In genomic region chr9:93565089-93565488, GRCh38 we compare ENCODE assay signal across 18 cellular contexts. TPM values are rescaled to one million over a fixed set of nuclear protein-coding genes. Genes with fewer than 3 reads are reported as not detected.
A peak's percentile ranks its signal among the peaks of the same experiment; 100 is the strongest.
DNase-seq lines count a peak whose midpoint lies in the region; ATAC-seq, FAIRE-seq and TF ChIP-seq lines count a peak whose summit lies in the region.
"Had no signal": no experiment of that assay in that cellular context is flagged by ENCODE, and none has a peak within 500 bp of the region (broad histone marks: within the 10 kb centered on the region; RNA-seq: fewer than 3 reads in every experiment).

No MANE protein-coding gene starts in this region.

- FAIRE-seq in GM18507 (lab: Jason Lieb, UNC) (peak; percentile 78), pancreas (lab: Jason Lieb, UNC) (peak; percentile 69)
- FAIRE-seq: G401.6 had no signal

- H3K27me3 ChIP-seq in pancreas (no peaks in the 10 kb centered on the region), tibial artery (no peaks in the 10 kb centered on the region)
- H3K27me3 ChIP-seq: BLaER1 treated with 17β-estradiol and CSF1 and Interleukin-3, amounts not matched to agents 10 nM and 100 nM had no signal

- H3K27ac Mint-ChIP-seq in activated T-cell treated with anti-CD3 and anti-CD28 coated beads, Interleukin-2, amount 50 U/mL, for 72 hours: peak overlapping the region; percentile 87
- H3K27ac Mint-ChIP-seq in T-helper 17 cell (peak overlapping the region; percentile 91), mesothelial cell of epicardium (no peak overlapping the region)
- H3K27ac Mint-ChIP-seq: GM23338 had no signal

- TF ChIP-seq CTCF in pancreas (IDR thresholded peaks at IDR 0.05): no peak
- no peak for TF ChIP-seq CTCF in mesothelial cell of epicardium (IDR thresholded peaks at IDR 0.05; ENCODE audit: unreplicated experiment)
- no peak for TF ChIP-seq CTCF in tibial artery (IDR thresholded peaks at IDR 0.05)

- peaks cover 37% of the 10 kb centered on the region for H3K4me1 Mint-ChIP-seq in activated T-cell treated with anti-CD3 and anti-CD28 coated beads, Interleukin-2, amount 50 U/mL, for 72 hours (ENCODE audit: low read depth)
- peaks cover 22% of the 10 kb centered on the region for H3K4me1 Mint-ChIP-seq in activated T-cell treated with anti-CD3 and anti-CD28 coated beads, Interleukin-2, amount 50 U/mL, for 4 hours (ENCODE audit: low read depth)
- H3K4me1 Mint-ChIP-seq in T-helper 17 cell (peaks cover 24% of the 10 kb centered on the region), mesothelial cell of epicardium (peaks cover 10% of the 10 kb centered on the region)

- intact Hi-C loops in pancreas (cut with DNase I) (no loop called here), tibial artery (cut with DNase I; ENCODE audit: low total_unique reads) (loop anchor here (10.0 kb wide), 1 partner anchor 400 kb away; no protein-coding TSS in a partner anchor)

- H3K9me3 Mint-ChIP-seq in activated T-cell treated with anti-CD3 and anti-CD28 coated beads, Interleukin-2, amount 50 U/mL, for 72 hours: no peaks in the 10 kb centered on the region
- no peaks in the 10 kb centered on the region for H3K9me3 Mint-ChIP-seq in activated T-cell treated with anti-CD3 and anti-CD28 coated beads, Interleukin-2, amount 50 U/mL, for 4 hours
- no peaks in the 10 kb centered on the region for H3K9me3 Mint-ChIP-seq in mesothelial cell of epicardium
- H3K9me3 Mint-ChIP-seq: GM23338 had no signal

- WGBS in pancreas, 2 donors: 85 to 89% methylated on average over 4 of the region's 4 CpGs

- no peaks in the 10 kb centered on the region for H3K27me3 Mint-ChIP-seq in activated T-cell treated with anti-CD3 and anti-CD28 coated beads, Interleukin-2, amount 50 U/mL, for 72 hours (ENCODE audit: low read depth)
- H3K27me3 Mint-ChIP-seq in activated T-cell treated with anti-CD3 and anti-CD28 coated beads, Interleukin-2, amount 50 U/mL, for 4 hours (ENCODE audit: low read depth): no peaks in the 10 kb centered on the region
- H3K27me3 Mint-ChIP-seq in T-helper 17 cell (no peaks in the 10 kb centered on the region), mesothelial cell of epicardium (ENCODE audit: low read depth) (no peaks in the 10 kb centered on the region)

- H3K4me1 ChIP-seq in pancreas (peaks cover 0 to 4% (median 0%) of the 10 kb centered on the region in 3 donors), tibial artery (peaks cover 0 to 10% (median 9%) of the 10 kb centered on the region in 4 donors)

- peak overlapping the region in 1 of 2 donors; percentile 96 for H3K4me3 Mint-ChIP-seq in activated T-cell treated with anti-CD3 and anti-CD28 coated beads, Interleukin-2, amount 50 U/mL, for 72 hours
- no peak overlapping the region for H3K4me3 Mint-ChIP-seq in activated T-cell treated with anti-CD3 and anti-CD28 coated beads, Interleukin-2, amount 50 U/mL, for 4 hours
- no peak overlapping the region for H3K4me3 Mint-ChIP-seq in T-helper 17 cell
- H3K4me3 Mint-ChIP-seq in mesothelial cell of epicardium: no peak overlapping the region
- H3K4me3 Mint-ChIP-seq: GM23338 had no signal

- H3K36me3 Mint-ChIP-seq in activated T-cell treated with anti-CD3 and anti-CD28 coated beads, Interleukin-2, amount 50 U/mL, for 72 hours (ENCODE audit: insufficient read depth in 2 of 2): peaks cover 2 to 13% of the 10 kb centered on the region in 2 donors
- H3K36me3 Mint-ChIP-seq in activated T-cell treated with anti-CD3 and anti-CD28 coated beads, Interleukin-2, amount 50 U/mL, for 4 hours (ENCODE audit: insufficient read depth): peaks cover 21% of the 10 kb centered on the region
- H3K36me3 Mint-ChIP-seq in T-helper 17 cell (ENCODE audit: low read depth) (peaks cover 4% of the 10 kb centered on the region), mesothelial cell of epicardium (peaks cover 23% of the 10 kb centered on the region)

- peaks cover 0 to 26% (median 5%) of the 10 kb centered on the region in 3 donors for H3K36me3 ChIP-seq in pancreas
- peaks cover 30 to 44% (median 30%) of the 10 kb centered on the region in 3 donors for H3K36me3 ChIP-seq in tibial artery

- no peaks in the 10 kb centered on the region for H3K9me3 ChIP-seq in T-helper 17 cell (ENCODE audit: control insufficient read depth, low read length, poor library complexity, severe bottlenecking)
- H3K9me3 ChIP-seq in pancreas: no peaks in the 10 kb centered on the region
- H3K9me3 ChIP-seq in tibial artery: no peaks in the 10 kb centered on the region

- no peak for DNase-seq in activated T-cell treated with anti-CD3 and anti-CD28 coated beads, Interleukin-2, amount 50 U/mL, for 72 hours
- no peak for DNase-seq in activated T-cell treated with anti-CD3 and anti-CD28 coated beads, Interleukin-2, amount 50 U/mL, for 4 hours
- DNase-seq in GM18507 (ENCODE audit: extremely low spot score, insufficient read length, low read depth): no peak
- no peak for DNase-seq in T-helper 17 cell
- no peak for DNase-seq in pancreas
- no peak for DNase-seq in mesothelial cell of epicardium (ENCODE audit: low spot score in 2 of 2, unreplicated experiment in 2 of 2)
- no peak for DNase-seq in tibial artery
- DNase-seq in NCI-H1417 (lab: John Stamatoyannopoulos, UW): no peak
- DNase-seq: HCEC 1CT, NCI-H1092, NCI-H2081, NCI-H2171, NCI-H524 treated with DMSO at 0.1 percent for 48 hours, PC-3, Right ventricle myocardium superior had no signal

- H3K4me3 ChIP-seq in pancreas (no peak overlapping the region), tibial artery (no peak overlapping the region)
- H3K4me3 ChIP-seq: BLaER1 treated with 17β-estradiol and CSF1 and Interleukin-3, amounts not matched to agents 10 nM and 100 nM; GM23338 had no signal

- H3K27ac ChIP-seq in pancreas: no peak overlapping the region
- no peak overlapping the region for H3K27ac ChIP-seq in tibial artery
- H3K27ac ChIP-seq: BLaER1 treated with 17β-estradiol and CSF1 and Interleukin-3, amounts not matched to agents 10 nM and 100 nM had no signal

- ATAC-seq in activated T-cell treated with anti-CD3 and anti-CD28 coated beads, Interleukin-2, amount 50 U/mL, for 72 hours (replicated peaks in 1 of 2): no peak
- ATAC-seq in activated T-cell treated with anti-CD3 and anti-CD28 coated beads, Interleukin-2, amount 50 U/mL, for 4 hours: no peak
- ATAC-seq in T-helper 17 cell: no peak
- no peak for ATAC-seq in pancreas
- ATAC-seq: GM23338, PC-3 had no signal

RNA-seq across cellular contexts. Expression of gene PHF2, which starts 11.3 kb away (rescaled TPM):
- total RNA-seq in activated T-cell treated with anti-CD3 and anti-CD28 coated beads, Interleukin-2, amount 50 U/mL, for 72 hours: 10 to 100 TPM; 23.3 to 27.6 TPM
- 10 to 100 TPM; 19.2 to 20.8 (median 20.8) TPM for total RNA-seq in activated T-cell treated with anti-CD3 and anti-CD28 coated beads, Interleukin-2, amount 50 U/mL, for 4 hours
- 10 to 100 TPM; 24.8 to 27.1 TPM for total RNA-seq in T-helper 17 cell
- 10 to 100 TPM; 10.8 to 16.7 (median 11.9) TPM for total RNA-seq in pancreas
- 10 to 100 TPM; 17.8 to 24.8 TPM for polyA plus RNA-seq in pancreas
- total RNA-seq in mesothelial cell of epicardium: 37.6 to 38.5 TPM (median 37.6 TPM) in 3 replicates
